ENCODE assay signal across 8 cellular contexts in genomic region chr12:4104722-4105244, GRCh38.
"Had no signal": no experiment of that assay in that cellular context is flagged by ENCODE, and none has a peak within 500 bp of the region (broad histone marks: within the 10 kb centered on the region; RNA-seq: fewer than 3 reads in every experiment).

No MANE protein-coding gene starts in this region.

- H3K4me1 ChIP-seq: HAP-1 had no signal

- H2AFZ ChIP-seq: GM23248 had no signal

- H3K9me3 ChIP-seq: HAP-1 had no signal

- ATAC-seq: HCT116 had no signal

- H3K9ac ChIP-seq: GM23248 had no signal

- DNase-seq: GM23248, GOT3, H7, HFFc6, IMR-90 had no signal

- FAIRE-seq: HTR-8/SVneo had no signal

- H3K4me3 ChIP-seq: GM23248, HAP-1 had no signal

- H3K36me3 ChIP-seq: HAP-1 had no signal

- H3K27ac ChIP-seq: GM23248 had no signal
